In the genomic region with DNA sequence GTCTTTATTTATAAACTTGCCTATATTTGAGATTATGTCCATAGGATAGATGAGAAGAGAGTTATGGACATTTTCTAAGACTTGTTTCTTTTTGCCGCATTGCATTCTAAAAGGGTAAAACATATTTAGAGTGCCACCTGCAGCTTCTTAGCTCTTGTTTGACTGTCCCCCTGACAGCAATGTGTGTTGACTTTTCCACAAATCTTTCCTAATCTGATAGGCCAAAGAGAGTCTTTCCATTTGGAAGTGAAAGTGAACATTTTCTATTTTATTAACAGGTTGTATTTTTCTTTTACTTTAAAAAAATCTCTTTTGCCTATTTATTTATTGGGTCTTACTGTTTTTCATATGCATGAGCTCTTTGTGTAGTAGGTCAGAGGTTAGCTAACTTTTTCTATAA, we compare ENCODE assay signal across 19 cellular contexts. TPM values are rescaled to one million over a fixed set of nuclear protein-coding genes. Genes with fewer than 3 reads are reported as not detected.
DNase-seq lines count a peak whose midpoint lies in the region; ATAC-seq and TF ChIP-seq lines count a peak whose summit lies in the region.
"Had no signal": no experiment of that assay in that cellular context is flagged by ENCODE, and none has a peak within 500 bp of the region (broad histone marks: within the 10 kb centered on the region; RNA-seq: fewer than 3 reads in every experiment).

No MANE protein-coding gene starts in this region.

- H4K20me1 ChIP-seq in BLaER1 treated with 17β-estradiol and CSF1 and Interleukin-3, amounts not matched to agents 10 nM and 100 nM = peaks cover 9 to 99% (median 85%) of the 10 kb centered on the region in 11 experiments; a peak in 19 of 22 replicates
- peaks cover 67% of the 10 kb centered on the region for H4K20me1 ChIP-seq in neural progenitor cell (ENCODE audit: low read depth)

- peaks cover 24% of the 10 kb centered on the region for H3F3A ChIP-seq in neural progenitor cell (ENCODE audit: low read depth)

- intact Hi-C loops in dorsolateral prefrontal cortex (cut with DNase I) = no loop called here
- intact Hi-C loops in left colon (cut with DNase I, micrococcal nuclease) = no loop called here

- H3K27ac Mint-ChIP-seq in neural progenitor cell = no peak overlapping the region
- H3K27ac Mint-ChIP-seq: CD14-positive monocyte; CD4-positive, alpha-beta memory T cell; HFFc6 had no signal

- DNase-seq in dorsolateral prefrontal cortex (no peak), neural progenitor cell (ENCODE audit: low spot score) (no peak), thoracic aorta (ENCODE audit: low spot score) (no peak), NCI-H1105 (lab: John Stamatoyannopoulos, UW) (no peak), cortex of kidney (lab: John Stamatoyannopoulos, UW) (no peak), left colon (no peak)
- DNase-seq: AML-193; CD4-positive, alpha-beta memory T cell; DMS153; DMS79; GDM1; GOT3; H7; HFFc6 had no signal

- H3K79me2 ChIP-seq in neural progenitor cell (ENCODE audit: low read depth) = peaks cover 96% of the 10 kb centered on the region

- H3K9me3 Mint-ChIP-seq in neural progenitor cell = peaks cover 6% of the 10 kb centered on the region
- H3K9me3 Mint-ChIP-seq: HFFc6 had no signal

- H3K36me3 ChIP-seq in BLaER1 treated with 17β-estradiol and CSF1 and Interleukin-3, amounts not matched to agents 10 nM and 100 nM = peaks cover 16 to 85% (median 39%) of the 10 kb centered on the region in 11 experiments
- peaks cover 4% of the 10 kb centered on the region for H3K36me3 ChIP-seq in neural progenitor cell
- H3K36me3 ChIP-seq in thoracic aorta = no peaks in the 10 kb centered on the region

- no peak overlapping the region for H3K4me3 ChIP-seq in BLaER1 treated with 17β-estradiol and CSF1 and Interleukin-3, amounts not matched to agents 10 nM and 100 nM
- no peak overlapping the region for H3K4me3 ChIP-seq in dorsolateral prefrontal cortex
- H3K4me3 ChIP-seq in neural progenitor cell = no peak overlapping the region
- H3K4me3 ChIP-seq in thoracic aorta = peak overlapping the region; percentile 36
- H3K4me3 ChIP-seq: A549 had no signal

- ATAC-seq in thoracic aorta (ENCODE audit: insufficient number of reproducible peaks, low FRiP score, low read depth) = no peak
- ATAC-seq in left colon = no peak
- ATAC-seq: A549, HCT116 had no signal

- peaks cover 14% of the 10 kb centered on the region for H3K36me3 Mint-ChIP-seq in neural progenitor cell
- H3K36me3 Mint-ChIP-seq: CD14-positive monocyte; CD4-positive, alpha-beta memory T cell had no signal

- peak overlapping the region in 4 of 11 experiments; percentile 11 to 62 (median 37); a peak in 6 of 22 replicates for H3K27ac ChIP-seq in BLaER1 treated with 17β-estradiol and CSF1 and Interleukin-3, amounts not matched to agents 10 nM and 100 nM
- peak overlapping the region in 54 of 59 donors; percentile 7 to 98 (median 79) for H3K27ac ChIP-seq in dorsolateral prefrontal cortex
- H3K27ac ChIP-seq in neural progenitor cell = peak overlapping the region; percentile 53
- peak overlapping the region; percentile 11 to 75 for H3K27ac ChIP-seq in thoracic aorta
- H3K27ac ChIP-seq: 22Rv1, A549 had no signal

- H3K9ac ChIP-seq in BLaER1 treated with 17β-estradiol and CSF1 and Interleukin-3, amounts not matched to agents 10 nM and 100 nM = no peak overlapping the region
- no peak overlapping the region for H3K9ac ChIP-seq in neural progenitor cell

- no peaks in the 10 kb centered on the region for H3K27me3 ChIP-seq in BLaER1 treated with 17β-estradiol and CSF1 and Interleukin-3, amounts not matched to agents 10 nM and 100 nM
- H3K27me3 ChIP-seq in dorsolateral prefrontal cortex (no peaks in the 10 kb centered on the region), neural progenitor cell (no peaks in the 10 kb centered on the region), thoracic aorta (replicated peaks; ENCODE audit: insufficient read depth) (no peaks in the 10 kb centered on the region)

- peaks cover 47% of the 10 kb centered on the region for H3K4me1 Mint-ChIP-seq in neural progenitor cell
- H3K4me1 Mint-ChIP-seq: CD4-positive, alpha-beta memory T cell had no signal

- H3K4me2 ChIP-seq in BLaER1 treated with 17β-estradiol and CSF1 and Interleukin-3, amounts not matched to agents 10 nM and 100 nM = peak overlapping the region in 8 of 11 experiments; percentile 11 to 67 (median 44); a peak in 13 of 22 replicates
- H3K4me2 ChIP-seq in neural progenitor cell = peak overlapping the region; percentile 46
- H3K4me2 ChIP-seq: A549 had no signal

- TF ChIP-seq CTCF in dorsolateral prefrontal cortex (IDR thresholded peaks at IDR 0.05 in 54 of 56, conservative IDR thresholded peaks at IDR 0.05 in 2 of 56; ENCODE audit: low read depth in 1 of 56, partially characterized antibody in 56 of 56) (no peak), neural progenitor cell (IDR thresholded peaks at IDR 0.05) (no peak), thoracic aorta (IDR thresholded peaks at IDR 0.05) (no peak)

- H3K27me3 Mint-ChIP-seq in neural progenitor cell (ENCODE audit: insufficient read depth, low read depth) = no peaks in the 10 kb centered on the region

- no peak overlapping the region for H3K4me3 Mint-ChIP-seq in neural progenitor cell
- H3K4me3 Mint-ChIP-seq: CD14-positive monocyte; CD4-positive, alpha-beta memory T cell; HFFc6 had no signal

- peaks cover 0 to 17% (median 9%) of the 10 kb centered on the region in 11 experiments; a peak in 11 of 22 replicates for H3K9me3 ChIP-seq in BLaER1 treated with 17β-estradiol and CSF1 and Interleukin-3, amounts not matched to agents 10 nM and 100 nM (replicated peaks in 1 of 11)
- H3K9me3 ChIP-seq in neural progenitor cell (ENCODE audit: low read depth) (no peaks in the 10 kb centered on the region), thoracic aorta (no peaks in the 10 kb centered on the region)
- H3K9me3 ChIP-seq: A549 had no signal

- peaks cover 15 to 98% (median 44%) of the 10 kb centered on the region in 10 experiments; a peak in 18 of 20 replicates for H3K4me1 ChIP-seq in BLaER1 treated with 17β-estradiol and CSF1 and Interleukin-3, amounts not matched to agents 10 nM and 100 nM
- H3K4me1 ChIP-seq in neural progenitor cell (peaks cover 57% of the 10 kb centered on the region), thoracic aorta (ENCODE audit: control insufficient read depth in 1 of 2, low read depth in 2 of 2) (peaks cover 28 to 42% of the 10 kb centered on the region in 2 donors)

- no peak overlapping the region for H2AFZ ChIP-seq in neural progenitor cell (replicated peaks)

RNA-seq across cellular contexts. Expression of gene FMNL2, which starts 58.4 kb away (rescaled TPM):
- 100 to 1,000 TPM; 118 to 440 (median 197) TPM for total RNA-seq in dorsolateral prefrontal cortex
- total RNA-seq in neural progenitor cell (ENCODE audit: low replicate concordance) = 64.8 and 99.7 TPM in 2 replicates
- total RNA-seq in thoracic aorta = 10 to 100 TPM; 30.6 to 87.0 TPM
- total RNA-seq in left colon = 10 to 100 TPM; 14.8 to 14.9 TPM
